23 cellular contexts compared by ENCODE assay signal in the genomic region with DNA sequence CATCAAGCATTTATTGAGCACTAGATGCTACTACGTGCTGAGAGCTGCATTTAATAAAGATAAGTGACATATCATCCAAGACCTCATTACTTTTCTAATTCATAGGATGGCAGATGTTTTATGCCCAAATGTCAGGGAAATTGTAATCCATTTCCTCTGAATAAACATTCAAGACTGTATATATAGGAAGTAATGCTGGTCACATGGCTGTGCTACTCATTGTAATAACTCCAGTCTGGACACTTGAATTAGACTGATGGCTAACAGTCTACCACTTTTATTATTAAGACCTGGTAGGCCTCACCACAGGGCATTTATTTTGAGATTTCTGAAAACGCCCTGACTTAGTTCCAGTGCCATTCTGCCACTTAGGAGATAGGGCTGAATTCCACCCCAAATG. TPM values are rescaled to one million over a fixed set of nuclear protein-coding genes. Genes with fewer than 3 reads are reported as not detected.
"Had no signal": no experiment of that assay in that cellular context is flagged by ENCODE, and none has a peak within 500 bp of the region (broad histone marks: within the 10 kb centered on the region; RNA-seq: fewer than 3 reads in every experiment).

No MANE protein-coding gene starts in this region.

- H3K4me1 Mint-ChIP-seq: activated T-helper 17 cell treated with anti-CD3 and anti-CD28 coated beads, Interleukin-2, amount 50 U/mL, for 72 hours; mesothelial cell of epicardium; neural crest cell had no signal

- H3K9me3 Mint-ChIP-seq: activated T-helper 17 cell treated with anti-CD3 and anti-CD28 coated beads, Interleukin-2, amount 50 U/mL, for 72 hours had no signal

- H3K36me3 Mint-ChIP-seq: activated naive CD8-positive, alpha-beta T cell treated with anti-CD3 and anti-CD28 coated beads, Interleukin-2, amount 10 ng/mL, durations not matched to agents 7 days and 5 days; brain; mesothelial cell of epicardium had no signal

- H3K27me3 ChIP-seq: colonic mucosa, tibial nerve had no signal

- H3K4me1 ChIP-seq: colonic mucosa, tibial nerve had no signal

- H3K27ac Mint-ChIP-seq: activated CD8-positive, alpha-beta T cell treated with anti-CD3 and anti-CD28 coated beads for 36 hours; activated naive CD8-positive, alpha-beta T cell treated with anti-CD3 and anti-CD28 coated beads, Interleukin-2, amount 10 ng/mL, durations not matched to agents 7 days and 5 days; activated T-helper 17 cell treated with anti-CD3 and anti-CD28 coated beads, Interleukin-2, amount 50 U/mL, for 72 hours; brain; mesothelial cell of epicardium; progenitor cell of endocrine pancreas; stimulated activated naive CD8-positive, alpha-beta T cell treated with anti-CD3 and anti-CD28 coated beads, Interleukin-15, Interleukin-2, amounts not matched to agents 100 ng/mL and 50 ng/mL, for 24 hours had no signal

- H3K27me3 Mint-ChIP-seq: activated CD8-positive, alpha-beta T cell treated with anti-CD3 and anti-CD28 coated beads for 36 hours; activated T-helper 17 cell treated with anti-CD3 and anti-CD28 coated beads, Interleukin-2, amount 50 U/mL, for 72 hours; progenitor cell of endocrine pancreas; stimulated activated naive CD8-positive, alpha-beta T cell treated with anti-CD3 and anti-CD28 coated beads, Interleukin-15, Interleukin-2, amounts not matched to agents 100 ng/mL and 50 ng/mL, for 24 hours had no signal

- ATAC-seq: activated CD8-positive, alpha-beta T cell treated with anti-CD3 and anti-CD28 coated beads for 36 hours; activated T-helper 17 cell treated with anti-CD3 and anti-CD28 coated beads, Interleukin-2, amount 50 U/mL, for 72 hours had no signal

- H3K4me3 ChIP-seq: colonic mucosa, lung, tibial nerve had no signal

- H3K9me3 ChIP-seq: colonic mucosa, tibial nerve had no signal

- DNase-seq: activated CD4-positive, alpha-beta T cell treated with anti-CD3 and anti-CD28 coated beads for 48 hours; activated CD4-positive, CD25-positive, alpha-beta regulatory T cell; activated CD8-positive, alpha-beta T cell treated with anti-CD3 and anti-CD28 coated beads for 36 hours; activated naive CD4-positive, alpha-beta T cell; activated naive CD8-positive, alpha-beta T cell treated with anti-CD3 and anti-CD28 coated beads, Interleukin-2, amount 10 ng/mL, durations not matched to agents 7 days and 5 days; activated T-cell treated with anti-CD3 and anti-CD28 coated beads, Interleukin-2, amount 50 U/mL, for 1 hour; amygdala; central memory CD4-positive, alpha-beta T cell; colonic mucosa; erythroblast; hypothalamus; stimulated activated CD4-positive, alpha-beta T cell treated with anti-CD3 and anti-CD28 coated beads, Interleukin-12 subunit alpha, Interleukin-12 subunit beta, amount 100 ng/mL, for 4 hours; stimulated activated CD4-positive, alpha-beta T cell treated with anti-CD3 and anti-CD28 coated beads, Interleukin-1b, Interleukin-23, amount 100 ng/mL, for 48 hours; T1000 had no signal

- H3K4me3 Mint-ChIP-seq: activated CD8-positive, alpha-beta T cell treated with anti-CD3 and anti-CD28 coated beads for 36 hours; activated naive CD8-positive, alpha-beta T cell treated with anti-CD3 and anti-CD28 coated beads, Interleukin-2, amount 10 ng/mL, durations not matched to agents 7 days and 5 days; activated T-helper 17 cell treated with anti-CD3 and anti-CD28 coated beads, Interleukin-2, amount 50 U/mL, for 72 hours; brain; mesothelial cell of epicardium; neural crest cell; stimulated activated naive CD8-positive, alpha-beta T cell treated with anti-CD3 and anti-CD28 coated beads, Interleukin-15, Interleukin-2, amounts not matched to agents 100 ng/mL and 50 ng/mL, for 24 hours had no signal

- H3K36me3 ChIP-seq: colonic mucosa, tibial nerve had no signal

- H3K27ac ChIP-seq: colonic mucosa, tibial nerve had no signal

RNA-seq across cellular contexts. Expression of gene PIK3AP1, which starts 36.6 kb away (rescaled TPM):
- polyA plus RNA-seq: keratinocyte had no signal
